14 cellular contexts compared by ENCODE assay signal in genomic region chr18:48441405-48441881, GRCh38. TPM values are rescaled to one million over a fixed set of nuclear protein-coding genes. Genes with fewer than 3 reads are reported as not detected.
DNase-seq lines count a peak whose midpoint lies in the region; ATAC-seq and TF ChIP-seq lines count a peak whose summit lies in the region.
"Had no signal": no experiment of that assay in that cellular context is flagged by ENCODE, and none has a peak within 500 bp of the region (broad histone marks: within the 10 kb centered on the region; RNA-seq: fewer than 3 reads in every experiment).

No MANE protein-coding gene starts in this region.

- H3K36me3 ChIP-seq in ACC112 (ENCODE audit: insufficient read depth, low read length): no peaks in the 10 kb centered on the region

- TF ChIP-seq CTCF in chondrocyte (IDR thresholded peaks at IDR 0.05): no peak
- TF ChIP-seq CTCF in nephron (IDR thresholded peaks at IDR 0.05; ENCODE audit: unreplicated experiment in 3 of 3): no peak

- peaks cover 7% of the 10 kb centered on the region for H3K4me1 ChIP-seq in ACC112 (ENCODE audit: control insufficient read depth, insufficient read depth, low read length, unreplicated experiment)

- no peak for ATAC-seq in HG02870 (IDR thresholded peaks at IDR 0.05; ENCODE audit: unreplicated experiment)
- ATAC-seq: stimulated activated naive CD8-positive, alpha-beta T cell treated with anti-CD3 and anti-CD28 coated beads, Interleukin-15, amount 100 ng/mL, for 72 hours had no signal

- no peak overlapping the region for H3K27ac ChIP-seq in ACC112 (ENCODE audit: low read depth, low read length)
- H3K27ac ChIP-seq: epithelial cell of prostate had no signal

- peak overlapping the region; percentile 33 for H3K4me3 Mint-ChIP-seq in chondrocyte (ENCODE audit: unreplicated experiment)
- peak overlapping the region in 2 of 3 experiments; percentile 8 to 20 for H3K4me3 Mint-ChIP-seq in nephron
- H3K4me3 Mint-ChIP-seq: neural crest cell; stimulated activated naive CD8-positive, alpha-beta T cell treated with anti-CD3 and anti-CD28 coated beads, Interleukin-15, amount 100 ng/mL, for 72 hours had no signal

- peaks cover 34% of the 10 kb centered on the region for H3K4me1 Mint-ChIP-seq in chondrocyte (ENCODE audit: low read depth)
- peaks cover 26% of the 10 kb centered on the region for H3K4me1 Mint-ChIP-seq in nephron

- no peak overlapping the region for H2AFZ ChIP-seq in ACC112 (ENCODE audit: low read length, unreplicated experiment)

- H3K79me2 ChIP-seq in ACC112 (ENCODE audit: control insufficient read depth, insufficient read depth, low read length, unreplicated experiment): no peaks in the 10 kb centered on the region

- H3K27me3 ChIP-seq in ACC112 (ENCODE audit: insufficient read depth, low read length): peaks cover 67% of the 10 kb centered on the region

- H3K36me3 Mint-ChIP-seq in chondrocyte (ENCODE audit: low read depth) (peaks cover 3% of the 10 kb centered on the region), nephron (ENCODE audit: low read depth) (no peaks in the 10 kb centered on the region)

- H3K9me3 Mint-ChIP-seq in chondrocyte (ENCODE audit: low read depth) (no peaks in the 10 kb centered on the region), nephron (no peaks in the 10 kb centered on the region)
- H3K9me3 Mint-ChIP-seq: neural crest cell; stimulated activated naive CD8-positive, alpha-beta T cell treated with anti-CD3 and anti-CD28 coated beads, Interleukin-15, amount 100 ng/mL, for 72 hours had no signal

- peak overlapping the region; percentile 73 for H3K27ac Mint-ChIP-seq in chondrocyte (ENCODE audit: unreplicated experiment)
- peak overlapping the region; percentile 24 to 79 (median 60) for H3K27ac Mint-ChIP-seq in nephron
- H3K27ac Mint-ChIP-seq: stimulated activated naive CD8-positive, alpha-beta T cell treated with anti-CD3 and anti-CD28 coated beads, Interleukin-15, amount 100 ng/mL, for 72 hours had no signal

- DNase-seq in NCI-H187 (lab: John Stamatoyannopoulos, UW) (peak; percentile 21 to 46), chondrocyte (ENCODE audit: low spot score) (no peak), SW 1271 (lab: John Stamatoyannopoulos, UW) (no peak), SKM-1 (lab: John Stamatoyannopoulos, UW; ENCODE audit: unreplicated experiment) (no peak)
- no peak for DNase-seq in activated CD4-positive, alpha-beta T cell treated with anti-CD3 and anti-CD28 coated beads for 4 hours
- DNase-seq: GDM1; NCI-H2081 treated with DMSO at 0.1 percent for 48 hours; RPMI8226; stimulated activated naive CD8-positive, alpha-beta T cell treated with anti-CD3 and anti-CD28 coated beads, Interleukin-15, amount 100 ng/mL, for 72 hours had no signal

- H3K4me3 ChIP-seq in ACC112 (ENCODE audit: low read depth, low read length): peak overlapping the region; percentile 45; the same call in 1 of the 2 replicates

- H3K27me3 Mint-ChIP-seq in chondrocyte (ENCODE audit: low read depth) (peaks cover 33% of the 10 kb centered on the region), nephron (ENCODE audit: low read depth) (peaks cover 32% of the 10 kb centered on the region)

RNA-seq across cellular contexts. Expression of gene ZBTB7C, which starts 32.3 kb away (rescaled TPM):
- total RNA-seq in chondrocyte: 1.00 to 4.4 TPM (median 1.4 TPM) in 3 replicates

Comparison
In these comparisons a context has a peak if more than half of its experiments do, and no peak if none do; other contexts are left out.
1. DNase-seq: peak in NCI-H187 (2 of 2); none in chondrocyte (single experiment), SW 1271 (0 of 2), activated CD4-positive, alpha-beta T cell treated with anti-CD3 and anti-CD28 coated beads for 4 hours (0 of 2) and SKM-1 (single experiment).